In genomic region chr2:172373076-172373475, GRCh38 we compare ENCODE assay signal across 20 cellular contexts.
"Had no signal": no experiment of that assay in that cellular context is flagged by ENCODE, and none has a peak within 500 bp of the region (broad histone marks: within the 10 kb centered on the region; RNA-seq: fewer than 3 reads in every experiment).

No MANE protein-coding gene starts in this region.

- H3K4me3 ChIP-seq: esophagus muscularis mucosa, hepatocyte, lung, right atrium auricular region, sigmoid colon, suprapubic skin, thyroid gland, upper lobe of left lung, uterus had no signal

- DNase-seq: cortex of kidney; effector memory CD4-positive, alpha-beta T cell; head of caudate nucleus; left colon; left ventricle myocardium superior; mesenchymal stem cell; naive thymus-derived CD4-positive, alpha-beta T cell; nephron progenitor cell; sigmoid colon; small intestine; stimulated activated CD4-positive, alpha-beta T cell treated with anti-CD3 and anti-CD28 coated beads, Interleukin-2, amount 100 ng/mL, for 48 hours; stimulated activated naive CD8-positive, alpha-beta T cell treated with anti-CD3 and anti-CD28 coated beads, Interleukin-15, Interleukin-2, amounts not matched to agents 100 U/mL and 50 U/mL, for 24 hours; thyroid gland; upper lobe of left lung; uterus had no signal

- H3K27me3 ChIP-seq: esophagus muscularis mucosa, hepatocyte, right atrium auricular region, sigmoid colon, thyroid gland, upper lobe of left lung, uterus had no signal

- H3K79me2 ChIP-seq: hepatocyte had no signal

- ATAC-seq: left colon; left ventricle myocardium superior; naive thymus-derived CD4-positive, alpha-beta T cell; stimulated activated naive CD8-positive, alpha-beta T cell treated with anti-CD3 and anti-CD28 coated beads, Interleukin-15, Interleukin-2, amounts not matched to agents 100 U/mL and 50 U/mL, for 24 hours had no signal

- H2AFZ ChIP-seq: hepatocyte had no signal

- H3K9me3 ChIP-seq: thyroid gland had no signal

- H3K36me3 ChIP-seq: esophagus muscularis mucosa, right atrium auricular region, sigmoid colon, suprapubic skin, thyroid gland, upper lobe of left lung, uterus had no signal

- H3K27ac ChIP-seq: esophagus muscularis mucosa, hepatocyte, right atrium auricular region, sigmoid colon, suprapubic skin, thyroid gland, upper lobe of left lung, uterus had no signal

- H3K4me1 ChIP-seq: sigmoid colon, thyroid gland, uterus had no signal

- H3K4me2 ChIP-seq: hepatocyte had no signal
